Comparison of ENCODE assay signal across 2 cellular contexts in the genomic region with DNA sequence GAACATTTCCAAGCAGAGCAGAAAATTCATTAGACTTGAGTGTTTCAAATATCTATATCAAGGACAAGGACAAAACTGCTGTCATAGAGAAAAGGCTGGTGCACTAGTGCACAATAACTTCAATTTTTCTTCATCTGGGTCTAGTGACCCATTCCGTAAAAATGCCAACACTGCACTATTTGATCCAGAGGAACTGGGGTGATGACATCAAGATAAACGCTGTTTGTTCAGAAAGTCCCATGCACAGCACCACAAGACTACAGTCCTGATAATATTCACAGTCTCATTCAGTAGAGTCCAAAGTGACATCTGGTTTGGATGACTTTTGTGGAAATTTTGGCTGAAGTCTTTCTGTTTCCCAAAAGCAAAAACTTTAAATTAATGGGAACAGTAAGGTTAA.
A peak's percentile ranks its signal among the peaks of the same experiment; 100 is the strongest.
TF ChIP-seq lines count a peak whose summit lies in the region.

No MANE protein-coding gene starts in this region.

TF ChIP-seq in K562, 482 proteins besides CTCF, POLR2A, EP300 and RAD21 (continues in another document):
- TF ChIP-seq, protein P1, sequence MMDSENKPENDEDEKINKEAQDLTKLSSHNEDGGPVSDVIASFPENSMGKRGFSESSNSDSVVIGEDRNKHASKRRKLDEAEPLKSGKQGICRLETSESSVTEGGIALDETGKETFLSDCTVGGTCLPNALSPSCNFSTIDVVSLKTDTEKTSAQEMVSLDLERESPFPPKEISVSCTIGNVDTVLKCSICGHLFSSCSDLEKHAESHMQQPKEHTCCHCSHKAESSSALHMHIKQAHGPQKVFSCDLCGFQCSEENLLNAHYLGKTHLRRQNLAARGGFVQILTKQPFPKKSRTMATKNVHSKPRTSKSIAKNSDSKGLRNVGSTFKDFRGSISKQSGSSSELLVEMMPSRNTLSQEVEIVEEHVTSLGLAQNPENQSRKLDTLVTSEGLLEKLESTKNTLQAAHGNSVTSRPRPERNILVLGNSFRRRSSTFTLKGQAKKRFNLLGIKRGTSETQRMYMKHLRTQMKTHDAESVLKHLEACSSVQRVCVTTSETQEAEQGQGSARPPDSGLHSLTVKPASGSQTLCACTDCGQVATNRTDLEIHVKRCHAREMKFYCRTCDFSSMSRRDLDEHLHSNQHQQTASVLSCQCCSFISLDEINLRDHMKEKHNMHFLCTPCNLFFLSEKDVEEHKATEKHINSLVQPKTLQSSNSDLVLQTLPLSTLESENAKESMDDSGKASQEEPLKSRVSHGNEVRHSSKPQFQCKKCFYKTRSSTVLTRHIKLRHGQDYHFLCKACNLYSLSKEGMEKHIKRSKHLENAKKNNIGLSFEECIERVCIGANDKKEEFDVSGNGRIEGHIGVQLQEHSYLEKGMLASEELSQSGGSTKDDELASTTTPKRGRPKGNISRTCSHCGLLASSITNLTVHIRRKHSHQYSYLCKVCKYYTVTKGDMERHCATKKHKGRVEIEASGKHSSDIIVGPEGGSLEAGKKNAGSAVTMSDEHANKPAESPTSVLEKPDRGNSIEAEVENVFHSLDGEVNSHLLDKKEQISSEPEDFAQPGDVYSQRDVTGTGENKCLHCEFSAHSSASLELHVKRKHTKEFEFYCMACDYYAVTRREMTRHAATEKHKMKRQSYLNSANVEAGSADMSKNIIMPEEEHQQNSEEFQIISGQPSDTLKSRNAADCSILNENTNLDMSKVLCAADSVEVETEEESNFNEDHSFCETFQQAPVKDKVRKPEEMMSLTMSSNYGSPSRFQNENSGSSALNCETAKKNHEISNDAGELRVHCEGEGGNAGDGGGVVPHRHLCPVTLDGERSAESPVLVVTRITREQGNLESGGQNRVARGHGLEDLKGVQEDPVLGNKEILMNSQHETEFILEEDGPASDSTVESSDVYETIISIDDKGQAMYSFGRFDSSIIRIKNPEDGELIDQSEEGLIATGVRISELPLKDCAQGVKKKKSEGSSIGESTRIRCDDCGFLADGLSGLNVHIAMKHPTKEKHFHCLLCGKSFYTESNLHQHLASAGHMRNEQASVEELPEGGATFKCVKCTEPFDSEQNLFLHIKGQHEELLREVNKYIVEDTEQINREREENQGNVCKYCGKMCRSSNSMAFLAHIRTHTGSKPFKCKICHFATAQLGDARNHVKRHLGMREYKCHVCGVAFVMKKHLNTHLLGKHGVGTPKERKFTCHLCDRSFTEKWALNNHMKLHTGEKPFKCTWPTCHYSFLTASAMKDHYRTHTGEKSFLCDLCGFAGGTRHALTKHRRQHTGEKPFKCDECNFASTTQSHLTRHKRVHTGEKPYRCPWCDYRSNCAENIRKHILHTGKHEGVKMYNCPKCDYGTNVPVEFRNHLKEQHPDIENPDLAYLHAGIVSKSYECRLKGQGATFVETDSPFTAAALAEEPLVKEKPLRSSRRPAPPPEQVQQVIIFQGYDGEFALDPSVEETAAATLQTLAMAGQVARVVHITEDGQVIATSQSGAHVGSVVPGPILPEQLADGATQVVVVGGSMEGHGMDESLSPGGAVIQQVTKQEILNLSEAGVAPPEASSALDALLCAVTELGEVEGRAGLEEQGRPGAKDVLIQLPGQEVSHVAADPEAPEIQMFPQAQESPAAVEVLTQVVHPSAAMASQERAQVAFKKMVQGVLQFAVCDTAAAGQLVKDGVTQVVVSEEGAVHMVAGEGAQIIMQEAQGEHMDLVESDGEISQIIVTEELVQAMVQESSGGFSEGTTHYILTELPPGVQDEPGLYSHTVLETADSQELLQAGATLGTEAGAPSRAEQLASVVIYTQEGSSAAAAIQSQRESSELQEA (IDR thresholded peaks at IDR 0.05; ENCODE audit: low read depth), result no peak
- TF ChIP-seq MXI1 (IDR thresholded peaks at IDR 0.05; ENCODE audit: low read depth, low read length) (no peak), MAFK (IDR thresholded peaks at IDR 0.05; ENCODE audit: low read length) (0 out of 2 replicates have a peak, but pooled peaks have one; percentile 6), ZNF445 (CRISPR knock-in tag; IDR thresholded peaks at IDR 0.05; ENCODE audit: low read depth) (no peak), ZNF224 (CRISPR knock-in tag; IDR thresholded peaks at IDR 0.05) (no peak)
- TF ChIP-seq, protein P2, sequence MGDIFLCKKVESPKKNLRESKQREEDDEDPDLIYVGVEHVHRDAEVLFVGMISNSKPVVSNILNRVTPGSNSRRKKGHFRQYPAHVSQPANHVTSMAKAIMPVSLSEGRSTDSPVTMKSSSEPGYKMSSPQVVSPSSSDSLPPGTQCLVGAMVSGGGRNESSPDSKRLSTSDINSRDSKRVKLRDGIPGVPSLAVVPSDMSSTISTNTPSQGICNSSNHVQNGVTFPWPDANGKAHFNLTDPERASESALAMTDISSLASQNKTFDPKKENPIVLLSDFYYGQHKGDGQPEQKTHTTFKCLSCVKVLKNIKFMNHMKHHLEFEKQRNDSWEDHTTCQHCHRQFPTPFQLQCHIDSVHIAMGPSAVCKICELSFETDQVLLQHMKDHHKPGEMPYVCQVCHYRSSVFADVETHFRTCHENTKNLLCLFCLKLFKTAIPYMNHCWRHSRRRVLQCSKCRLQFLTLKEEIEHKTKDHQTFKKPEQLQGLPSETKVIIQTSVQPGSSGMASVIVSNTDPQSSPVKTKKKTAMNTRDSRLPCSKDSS (IDR thresholded peaks at IDR 0.05; ENCODE audit: low read depth, partially characterized antibody), result no peak
- TF ChIP-seq, protein P3, sequence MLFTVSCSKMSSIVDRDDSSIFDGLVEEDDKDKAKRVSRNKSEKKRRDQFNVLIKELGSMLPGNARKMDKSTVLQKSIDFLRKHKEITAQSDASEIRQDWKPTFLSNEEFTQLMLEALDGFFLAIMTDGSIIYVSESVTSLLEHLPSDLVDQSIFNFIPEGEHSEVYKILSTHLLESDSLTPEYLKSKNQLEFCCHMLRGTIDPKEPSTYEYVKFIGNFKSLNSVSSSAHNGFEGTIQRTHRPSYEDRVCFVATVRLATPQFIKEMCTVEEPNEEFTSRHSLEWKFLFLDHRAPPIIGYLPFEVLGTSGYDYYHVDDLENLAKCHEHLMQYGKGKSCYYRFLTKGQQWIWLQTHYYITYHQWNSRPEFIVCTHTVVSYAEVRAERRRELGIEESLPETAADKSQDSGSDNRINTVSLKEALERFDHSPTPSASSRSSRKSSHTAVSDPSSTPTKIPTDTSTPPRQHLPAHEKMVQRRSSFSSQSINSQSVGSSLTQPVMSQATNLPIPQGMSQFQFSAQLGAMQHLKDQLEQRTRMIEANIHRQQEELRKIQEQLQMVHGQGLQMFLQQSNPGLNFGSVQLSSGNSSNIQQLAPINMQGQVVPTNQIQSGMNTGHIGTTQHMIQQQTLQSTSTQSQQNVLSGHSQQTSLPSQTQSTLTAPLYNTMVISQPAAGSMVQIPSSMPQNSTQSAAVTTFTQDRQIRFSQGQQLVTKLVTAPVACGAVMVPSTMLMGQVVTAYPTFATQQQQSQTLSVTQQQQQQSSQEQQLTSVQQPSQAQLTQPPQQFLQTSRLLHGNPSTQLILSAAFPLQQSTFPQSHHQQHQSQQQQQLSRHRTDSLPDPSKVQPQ (CRISPR knock-in tag; IDR thresholded peaks at IDR 0.05; ENCODE audit: borderline replicate concordance), result no peak

TF ChIP-seq in WTC11, 78 proteins besides CTCF, POLR2A, EP300 and RAD21 (continued from another document):
- TF ChIP-seq, protein P4, sequence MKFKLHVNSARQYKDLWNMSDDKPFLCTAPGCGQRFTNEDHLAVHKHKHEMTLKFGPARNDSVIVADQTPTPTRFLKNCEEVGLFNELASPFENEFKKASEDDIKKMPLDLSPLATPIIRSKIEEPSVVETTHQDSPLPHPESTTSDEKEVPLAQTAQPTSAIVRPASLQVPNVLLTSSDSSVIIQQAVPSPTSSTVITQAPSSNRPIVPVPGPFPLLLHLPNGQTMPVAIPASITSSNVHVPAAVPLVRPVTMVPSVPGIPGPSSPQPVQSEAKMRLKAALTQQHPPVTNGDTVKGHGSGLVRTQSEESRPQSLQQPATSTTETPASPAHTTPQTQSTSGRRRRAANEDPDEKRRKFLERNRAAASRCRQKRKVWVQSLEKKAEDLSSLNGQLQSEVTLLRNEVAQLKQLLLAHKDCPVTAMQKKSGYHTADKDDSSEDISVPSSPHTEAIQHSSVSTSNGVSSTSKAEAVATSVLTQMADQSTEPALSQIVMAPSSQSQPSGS (CRISPR knock-in tag; IDR thresholded peaks at IDR 0.05; ENCODE audit: borderline replicate concordance, low read depth), result no peak
- TF ChIP-seq, protein P5, sequence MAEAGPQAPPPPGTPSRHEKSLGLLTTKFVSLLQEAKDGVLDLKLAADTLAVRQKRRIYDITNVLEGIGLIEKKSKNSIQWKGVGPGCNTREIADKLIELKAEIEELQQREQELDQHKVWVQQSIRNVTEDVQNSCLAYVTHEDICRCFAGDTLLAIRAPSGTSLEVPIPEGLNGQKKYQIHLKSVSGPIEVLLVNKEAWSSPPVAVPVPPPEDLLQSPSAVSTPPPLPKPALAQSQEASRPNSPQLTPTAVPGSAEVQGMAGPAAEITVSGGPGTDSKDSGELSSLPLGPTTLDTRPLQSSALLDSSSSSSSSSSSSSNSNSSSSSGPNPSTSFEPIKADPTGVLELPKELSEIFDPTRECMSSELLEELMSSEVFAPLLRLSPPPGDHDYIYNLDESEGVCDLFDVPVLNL (CRISPR knock-in tag; IDR thresholded peaks at IDR 0.05; ENCODE audit: borderline replicate concordance, low read depth), result no peak
- TF ChIP-seq, protein P6, sequence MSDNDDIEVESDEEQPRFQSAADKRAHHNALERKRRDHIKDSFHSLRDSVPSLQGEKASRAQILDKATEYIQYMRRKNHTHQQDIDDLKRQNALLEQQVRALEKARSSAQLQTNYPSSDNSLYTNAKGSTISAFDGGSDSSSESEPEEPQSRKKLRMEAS (CRISPR knock-in tag; IDR thresholded peaks at IDR 0.05), result no peak
- TF ChIP-seq JUN (CRISPR knock-in tag; IDR thresholded peaks at IDR 0.05), result no peak
- no peak for TF ChIP-seq SP1 (CRISPR knock-in tag; conservative IDR thresholded peaks at IDR 0.05)
- TF ChIP-seq, protein P7, sequence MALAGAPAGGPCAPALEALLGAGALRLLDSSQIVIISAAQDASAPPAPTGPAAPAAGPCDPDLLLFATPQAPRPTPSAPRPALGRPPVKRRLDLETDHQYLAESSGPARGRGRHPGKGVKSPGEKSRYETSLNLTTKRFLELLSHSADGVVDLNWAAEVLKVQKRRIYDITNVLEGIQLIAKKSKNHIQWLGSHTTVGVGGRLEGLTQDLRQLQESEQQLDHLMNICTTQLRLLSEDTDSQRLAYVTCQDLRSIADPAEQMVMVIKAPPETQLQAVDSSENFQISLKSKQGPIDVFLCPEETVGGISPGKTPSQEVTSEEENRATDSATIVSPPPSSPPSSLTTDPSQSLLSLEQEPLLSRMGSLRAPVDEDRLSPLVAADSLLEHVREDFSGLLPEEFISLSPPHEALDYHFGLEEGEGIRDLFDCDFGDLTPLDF (CRISPR knock-in tag; IDR thresholded peaks at IDR 0.05), result no peak
- no peak for TF ChIP-seq SOX15 (CRISPR knock-in tag; IDR thresholded peaks at IDR 0.05)
- no peak for TF ChIP-seq CREB1 (CRISPR knock-in tag; IDR thresholded peaks at IDR 0.05)
- TF ChIP-seq, protein P8, sequence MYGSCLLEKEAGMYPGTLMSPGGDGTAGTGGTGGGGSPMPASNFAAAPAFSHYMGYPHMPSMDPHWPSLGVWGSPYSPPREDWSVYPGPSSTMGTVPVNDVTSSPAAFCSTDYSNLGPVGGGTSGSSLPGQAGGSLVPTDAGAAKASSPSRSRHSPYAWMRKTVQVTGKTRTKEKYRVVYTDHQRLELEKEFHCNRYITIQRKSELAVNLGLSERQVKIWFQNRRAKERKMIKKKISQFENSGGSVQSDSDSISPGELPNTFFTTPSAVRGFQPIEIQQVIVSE (CRISPR knock-in tag; IDR thresholded peaks at IDR 0.05; ENCODE audit: borderline replicate concordance), result no peak
- TF ChIP-seq, protein P9, sequence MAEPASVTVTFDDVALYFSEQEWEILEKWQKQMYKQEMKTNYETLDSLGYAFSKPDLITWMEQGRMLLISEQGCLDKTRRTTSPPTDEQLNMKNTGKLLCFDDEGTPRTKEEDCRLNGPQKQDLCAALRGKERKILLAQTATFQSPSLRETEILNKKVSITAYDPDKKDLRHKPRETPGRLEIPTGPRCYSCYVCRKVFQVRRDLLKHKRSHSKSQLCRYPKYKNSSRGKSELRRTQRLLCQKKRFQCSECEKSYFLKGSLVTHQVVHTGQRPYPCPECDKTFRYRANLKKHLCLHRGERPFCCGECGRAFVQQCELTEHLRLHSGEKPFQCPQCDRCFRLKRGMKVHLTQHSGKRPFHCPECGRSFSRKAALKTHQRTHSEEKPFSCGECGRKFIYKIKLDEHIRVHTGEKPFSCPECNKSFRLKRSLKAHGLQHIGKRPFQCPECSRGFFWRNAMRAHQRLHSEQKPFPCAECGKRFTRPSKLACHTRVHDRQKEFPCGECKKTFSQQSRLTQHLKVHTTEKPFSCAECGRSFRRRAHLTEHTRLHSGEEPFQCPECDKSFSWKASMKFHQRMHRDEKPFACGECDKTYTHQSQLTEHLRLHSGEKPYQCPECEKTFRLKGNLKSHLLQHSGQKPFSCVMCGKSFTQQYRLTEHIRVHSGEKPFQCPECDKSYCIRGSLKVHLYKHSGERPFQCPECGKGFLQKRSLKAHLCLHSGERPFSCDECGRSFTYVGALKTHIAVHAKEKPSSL (CRISPR knock-in tag; conservative IDR thresholded peaks at IDR 0.05), result no peak
